Comparison of ENCODE assay signal across 19 cellular contexts in the genomic region with DNA sequence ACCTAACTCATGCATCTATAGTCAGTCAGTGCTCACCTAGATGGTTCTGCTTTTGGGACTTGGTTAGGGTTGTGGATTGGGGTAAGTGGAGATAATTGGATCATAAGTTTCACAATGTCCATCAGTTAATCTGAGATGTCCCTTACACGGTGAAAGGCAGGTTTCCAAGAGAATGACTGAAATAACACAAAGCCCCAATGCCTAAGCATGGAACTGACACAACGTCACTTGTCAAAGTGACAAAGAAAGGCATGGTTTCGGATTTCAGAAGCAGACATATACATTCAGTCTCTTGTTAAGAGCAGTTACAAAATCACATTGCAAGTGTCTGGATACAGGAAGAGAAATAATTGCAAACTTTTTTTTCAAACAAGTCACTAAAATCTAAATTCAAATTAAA.
"Had no signal": no experiment of that assay in that cellular context is flagged by ENCODE, and none has a peak within 500 bp of the region (broad histone marks: within the 10 kb centered on the region; RNA-seq: fewer than 3 reads in every experiment).

No MANE protein-coding gene starts in this region.

- H3K36me3 Mint-ChIP-seq: natural killer cell; stimulated activated effector memory CD8-positive, alpha-beta T cell treated with anti-CD3 and anti-CD28 coated beads, Interleukin-12 subunit alpha, Interleukin-12 subunit beta, amount 100 ng/mL, for 72 hours; type B pancreatic cell had no signal

- H3K9me3 ChIP-seq: heart left ventricle, right lobe of liver, suprapubic skin, thyroid gland had no signal

- DNase-seq: effector memory CD4-positive, alpha-beta T cell; heart left ventricle; hippocampal formation; kidney glomerular epithelial cell; mammary epithelial cell; natural killer cell; occipital lobe; psoas muscle; retina; right lobe of liver; stimulated activated CD4-positive, alpha-beta T cell treated with anti-CD3 and anti-CD28 coated beads, Interleukin-4, amount 100 ng/mL, for 1 hour; stimulated activated CD8-positive, alpha-beta memory T cell treated with anti-CD3 and anti-CD28 coated beads, Interleukin-4, amount 100 ng/mL, for 48 hours; stimulated activated naive CD8-positive, alpha-beta T cell treated with anti-CD3 and anti-CD28 coated beads, Interleukin-15, Interleukin-2, amounts not matched to agents 100 U/mL and 50 U/mL, for 24 hours; thyroid gland had no signal

- H3K9me3 Mint-ChIP-seq: type B pancreatic cell had no signal

- H3K4me1 Mint-ChIP-seq: natural killer cell; stimulated activated effector memory CD8-positive, alpha-beta T cell treated with anti-CD3 and anti-CD28 coated beads, Interleukin-12 subunit alpha, Interleukin-12 subunit beta, amount 100 ng/mL, for 72 hours had no signal

- H3K4me3 ChIP-seq: heart left ventricle, psoas muscle, right lobe of liver, suprapubic skin, thyroid gland had no signal

- H3K27me3 Mint-ChIP-seq: type B pancreatic cell had no signal

- H3K4me3 Mint-ChIP-seq: natural killer cell; neural crest cell; stimulated activated effector memory CD8-positive, alpha-beta T cell treated with anti-CD3 and anti-CD28 coated beads, Interleukin-12 subunit alpha, Interleukin-12 subunit beta, amount 100 ng/mL, for 72 hours; type B pancreatic cell had no signal

- H3K27me3 ChIP-seq: heart left ventricle, right lobe of liver, suprapubic skin, thyroid gland had no signal

- H3K27ac Mint-ChIP-seq: natural killer cell; stimulated activated effector memory CD8-positive, alpha-beta T cell treated with anti-CD3 and anti-CD28 coated beads, Interleukin-12 subunit alpha, Interleukin-12 subunit beta, amount 100 ng/mL, for 72 hours; type B pancreatic cell had no signal

- H3K36me3 ChIP-seq: heart left ventricle, right lobe of liver, suprapubic skin, thyroid gland had no signal

- H3K4me1 ChIP-seq: parathyroid adenoma, right lobe of liver, suprapubic skin, thyroid gland had no signal

- H3K27ac ChIP-seq: heart left ventricle, parathyroid adenoma, psoas muscle, right lobe of liver, suprapubic skin, thyroid gland had no signal
